In genomic region chr7:115721293-115721920, GRCh38 we compare ENCODE assay signal across 23 cellular contexts.
"Had no signal": no experiment of that assay in that cellular context is flagged by ENCODE, and none has a peak within 500 bp of the region (broad histone marks: within the 10 kb centered on the region; RNA-seq: fewer than 3 reads in every experiment).

No MANE protein-coding gene starts in this region.

- H3K36me3 ChIP-seq: Peyer's patch, SJCRH30 had no signal

- H3K27me3 ChIP-seq: Peyer's patch, SJCRH30 had no signal

- H3K4me1 ChIP-seq: Peyer's patch, SJCRH30 had no signal

- H3K9me3 ChIP-seq: Peyer's patch, SJCRH30 had no signal

- H3K27ac ChIP-seq: Peyer's patch, RWPE1, SJCRH30 had no signal

- H3K4me3 ChIP-seq: Peyer's patch, SJCRH30 had no signal

- DNase-seq: activated B cell treated with CpG ODN at 0.5 μM for 24 hours; activated CD4-positive, alpha-beta memory T cell treated with anti-CD3 and anti-CD28 coated beads for 36 hours; activated CD4-positive, alpha-beta T cell treated with anti-CD3 and anti-CD28 coated beads, Interleukin-2, amount 10 ng/mL, durations not matched to agents 7 days and 5 days; activated CD8-positive, alpha-beta memory T cell treated with anti-CD3 and anti-CD28 coated beads for 24 hours; activated gamma-delta T cell treated with Interleukin-2 at 50 U/mL for 16 hours; activated naive CD4-positive, alpha-beta T cell treated with anti-CD3 and anti-CD28 coated beads, Interleukin-2, amount 10 ng/mL, durations not matched to agents 7 days and 5 days; activated naive CD8-positive, alpha-beta T cell treated with anti-CD3 and anti-CD28 coated beads for 36 hours; activated T-cell treated with anti-CD3 and anti-CD28 coated beads, Interleukin-2, amount 50 U/mL, for 72 hours; cerebellar nuclear complex; Karpas-422; MM.1S; NCI-H1694; NCI-H2029; NCI-H2171; NCI-H2227 treated with DMSO at 0.1 percent for 48 hours; NCI-H446 treated with DMSO at 0.1 percent for 48 hours; NCI-H524 treated with DMSO at 0.1 percent for 48 hours; Peyer's patch; Right ventricle myocardium superior; SJCRH30; SW 1271; T1000 had no signal
